ENCODE assay signal across 13 cellular contexts in genomic region chr2:239370403-239370802, GRCh38. TPM values are rescaled to one million over a fixed set of nuclear protein-coding genes. Genes with fewer than 3 reads are reported as not detected.
A peak's percentile ranks its signal among the peaks of the same experiment; 100 is the strongest.
DNase-seq lines count a peak whose midpoint lies in the region; ATAC-seq and TF ChIP-seq lines count a peak whose summit lies in the region.
"Had no signal": no experiment of that assay in that cellular context is flagged by ENCODE, and none has a peak within 500 bp of the region (broad histone marks: within the 10 kb centered on the region; RNA-seq: fewer than 3 reads in every experiment).

No MANE protein-coding gene starts in this region.

- H3K4me1 Mint-ChIP-seq in activated T-cell treated with anti-CD3 and anti-CD28 coated beads, Interleukin-2, amount 50 U/mL, for 72 hours (ENCODE audit: low read depth) = no peaks in the 10 kb centered on the region
- peaks cover 0 to 16% (median 9%) of the 10 kb centered on the region in 7 donors for H3K4me1 Mint-ChIP-seq in naive thymus-derived CD4-positive, alpha-beta T cell

- CTCF ChIA-PET in naive thymus-derived CD4-positive, alpha-beta T cell (lab: Charles Lee) = interaction anchor here (1.3 to 1.8 kb wide), 5 partner anchors 10 to 103 kb away, joined by 3 to 12 read pairs (median 5); no protein-coding TSS in a partner anchor

- peak overlapping the region; percentile 74 for H3K27ac ChIP-seq in BLaER1
- H3K27ac ChIP-seq in naive thymus-derived CD4-positive, alpha-beta T cell (ENCODE audit: low read depth, low read length) = peak overlapping the region; percentile 96
- H3K27ac ChIP-seq: C4-2B, PC-9 had no signal

- no peak for ATAC-seq in activated T-cell treated with anti-CD3 and anti-CD28 coated beads, Interleukin-2, amount 50 U/mL, for 72 hours (replicated peaks in 1 of 2)
- ATAC-seq in naive thymus-derived CD4-positive, alpha-beta T cell = no peak
- ATAC-seq in HG03108 (IDR thresholded peaks at IDR 0.05; ENCODE audit: unreplicated experiment) = no peak

- H3K4me3 Mint-ChIP-seq in activated T-cell treated with anti-CD3 and anti-CD28 coated beads, Interleukin-2, amount 50 U/mL, for 72 hours = peak overlapping the region in 1 of 2 donors; percentile 89
- peak overlapping the region in 4 of 10 donors; percentile 81 to 87 (median 84) for H3K4me3 Mint-ChIP-seq in naive thymus-derived CD4-positive, alpha-beta T cell
- H3K4me3 Mint-ChIP-seq: mesothelial cell of epicardium had no signal

- H3K4me3 ChIP-seq in BLaER1 = peak overlapping the region; percentile 51
- H3K4me3 ChIP-seq in GM12875 (ENCODE audit: low read depth, low read length) = no peak overlapping the region
- H3K4me3 ChIP-seq in naive thymus-derived CD4-positive, alpha-beta T cell (ENCODE audit: low read length) = peak overlapping the region; percentile 46
- H3K4me3 ChIP-seq: PC-9 had no signal

- peak overlapping the region; percentile 70 for H3K9ac ChIP-seq in BLaER1

- H3K4me2 ChIP-seq in BLaER1 = peak overlapping the region; percentile 97
- H3K4me2 ChIP-seq: PC-9 had no signal

- DNase-seq in activated T-cell treated with anti-CD3 and anti-CD28 coated beads, Interleukin-2, amount 50 U/mL, for 72 hours = no peak
- no peak for DNase-seq in naive thymus-derived CD4-positive, alpha-beta T cell
- no peak for DNase-seq in GM19240 (ENCODE audit: insufficient read length, low spot score)
- no peak for DNase-seq in NCI-H526 (lab: John Stamatoyannopoulos, UW)
- DNase-seq in NCI-H226 = no peak
- DNase-seq: NCI-H1092, NCI-H2227 treated with DMSO at 0.1 percent for 48 hours, PC-9 had no signal

- POLR2A ChIA-PET in naive thymus-derived CD4-positive, alpha-beta T cell (lab: Charles Lee) = interaction anchor here (0.6 to 2.4 kb wide), 12 partner anchors 11 to 104 kb away, joined by 3 to 22 read pairs (median 5); no protein-coding TSS in a partner anchor

- H3K9me3 Mint-ChIP-seq in activated T-cell treated with anti-CD3 and anti-CD28 coated beads, Interleukin-2, amount 50 U/mL, for 72 hours = no peaks in the 10 kb centered on the region
- no peaks in the 10 kb centered on the region for H3K9me3 Mint-ChIP-seq in naive thymus-derived CD4-positive, alpha-beta T cell
- H3K9me3 Mint-ChIP-seq: mesothelial cell of epicardium had no signal

- peaks cover 97% of the 10 kb centered on the region for H3K4me1 ChIP-seq in BLaER1
- H3K4me1 ChIP-seq in naive thymus-derived CD4-positive, alpha-beta T cell (ENCODE audit: control insufficient read depth in 2 of 2, insufficient read depth in 2 of 2, low read length in 2 of 2) = peaks cover 11 to 41% of the 10 kb centered on the region in 2 donors

- H3K27me3 Mint-ChIP-seq in activated T-cell treated with anti-CD3 and anti-CD28 coated beads, Interleukin-2, amount 50 U/mL, for 72 hours (ENCODE audit: low read depth) = no peaks in the 10 kb centered on the region
- H3K27me3 Mint-ChIP-seq in naive thymus-derived CD4-positive, alpha-beta T cell = no peaks in the 10 kb centered on the region

- peak overlapping the region; percentile 93 for H3K27ac Mint-ChIP-seq in activated T-cell treated with anti-CD3 and anti-CD28 coated beads, Interleukin-2, amount 50 U/mL, for 72 hours
- H3K27ac Mint-ChIP-seq in naive thymus-derived CD4-positive, alpha-beta T cell = no peak overlapping the region
- H3K27ac Mint-ChIP-seq: mesothelial cell of epicardium had no signal

- H3K9me3 ChIP-seq in BLaER1 = no peaks in the 10 kb centered on the region
- H3K9me3 ChIP-seq in naive thymus-derived CD4-positive, alpha-beta T cell (ENCODE audit: control insufficient read depth in 2 of 3, low read length in 3 of 3) = no peaks in the 10 kb centered on the region

- H3K36me3 Mint-ChIP-seq in activated T-cell treated with anti-CD3 and anti-CD28 coated beads, Interleukin-2, amount 50 U/mL, for 72 hours (ENCODE audit: insufficient read depth in 2 of 2) = peaks cover 2 to 3% of the 10 kb centered on the region in 2 donors
- H3K36me3 Mint-ChIP-seq in naive thymus-derived CD4-positive, alpha-beta T cell = peaks cover 0 to 9% (median 0%) of the 10 kb centered on the region in 5 donors

- intact Hi-C loops in naive thymus-derived CD4-positive, alpha-beta T cell (cut with micrococcal nuclease) = no loop called here

- H3K27me3 ChIP-seq in BLaER1 = no peaks in the 10 kb centered on the region
- no peaks in the 10 kb centered on the region for H3K27me3 ChIP-seq in naive thymus-derived CD4-positive, alpha-beta T cell (ENCODE audit: control insufficient read depth in 2 of 2, insufficient read depth in 2 of 2, low read length in 2 of 2)

- peaks cover 81% of the 10 kb centered on the region for H4K20me1 ChIP-seq in BLaER1

- H3K36me3 ChIP-seq in BLaER1 = peaks cover 5% of the 10 kb centered on the region
- H3K36me3 ChIP-seq in naive thymus-derived CD4-positive, alpha-beta T cell (ENCODE audit: control insufficient read depth in 2 of 3, insufficient read depth in 3 of 3, low read length in 3 of 3) = no peaks in the 10 kb centered on the region

- TF ChIP-seq CTCF in GM12875 (IDR thresholded peaks at IDR 0.05; ENCODE audit: borderline replicate concordance, insufficient read depth, low read depth, low read length) = 0 out of 2 replicates have a peak, but pooled peaks have one; percentile 5

RNA-seq across cellular contexts. Expression of gene HDAC4, which starts 30.4 kb away (rescaled TPM):
- 10 to 100 TPM; 49.8 to 71.7 TPM for total RNA-seq in activated T-cell treated with anti-CD3 and anti-CD28 coated beads, Interleukin-2, amount 50 U/mL, for 72 hours
- 100 to 1,000 TPM in 1 of 5 experiments, 10 to 100 TPM in 4; 42.3 to 101 (median 62.3) TPM for total RNA-seq in naive thymus-derived CD4-positive, alpha-beta T cell
- 10 to 100 TPM in 1 of 2 donors, 1 to 10 TPM in 1; 7.4 to 11.6 TPM for polyA plus RNA-seq in naive thymus-derived CD4-positive, alpha-beta T cell
